Comparison of ENCODE assay signal across 17 cellular contexts in the genomic region with DNA sequence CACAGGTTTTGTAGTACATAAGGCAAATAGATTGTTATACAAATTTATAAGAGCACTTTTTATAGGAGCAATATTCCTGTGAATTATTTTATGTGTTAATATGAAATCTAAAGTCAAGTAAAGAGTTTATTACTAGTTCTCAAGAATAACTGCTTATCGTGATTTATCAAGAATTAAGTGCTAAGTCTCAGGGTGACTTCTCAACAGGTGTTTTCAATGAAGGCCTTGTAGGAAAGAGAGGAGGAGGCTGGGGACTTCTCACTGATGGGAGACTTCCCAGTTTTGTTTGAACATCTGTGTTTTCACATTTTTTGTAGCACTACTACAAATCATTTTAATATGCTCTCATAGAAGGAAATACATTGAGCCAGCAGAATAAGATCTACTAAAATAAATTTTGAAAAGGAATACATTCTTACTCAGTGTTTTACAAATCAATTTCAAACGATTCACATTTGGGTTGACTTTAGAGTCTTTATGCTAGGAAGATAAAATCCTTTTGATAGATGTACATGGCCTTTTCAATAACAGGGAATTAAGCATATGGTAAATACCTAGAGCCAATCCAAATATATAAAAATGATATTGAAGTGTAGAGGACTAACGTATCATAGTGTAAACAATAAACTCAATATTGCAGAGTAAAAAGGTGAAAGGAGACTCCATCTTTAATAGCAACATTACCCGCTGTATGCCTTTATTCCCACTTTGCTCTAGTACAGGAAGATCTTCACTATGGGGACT.
"Had no signal": no experiment of that assay in that cellular context is flagged by ENCODE, and none has a peak within 500 bp of the region (broad histone marks: within the 10 kb centered on the region; RNA-seq: fewer than 3 reads in every experiment).

No MANE protein-coding gene starts in this region.

- H3K36me3 Mint-ChIP-seq: naive B cell; stimulated activated memory B cell treated with anti-CD40 and anti-IgM and Interleukin-4, amounts not matched to agents 10 μg/mL and 1 μg/mL and 100 μg/mL, for 72 hours had no signal

- H3K27me3 Mint-ChIP-seq: central memory CD8-positive, alpha-beta T cell; stimulated activated memory B cell treated with anti-CD40 and anti-IgM and Interleukin-4, amounts not matched to agents 10 μg/mL and 1 μg/mL and 100 μg/mL, for 72 hours had no signal

- H3K4me3 ChIP-seq: ovary, right lobe of liver, thoracic aorta, transverse colon had no signal

- H3K27me3 ChIP-seq: ovary had no signal

- H3K4me1 Mint-ChIP-seq: central memory CD8-positive, alpha-beta T cell; endodermal cell; stimulated activated memory B cell treated with anti-CD40 and anti-IgM and Interleukin-4, amounts not matched to agents 10 μg/mL and 1 μg/mL and 100 μg/mL, for 72 hours had no signal

- H3K9me3 Mint-ChIP-seq: central memory CD8-positive, alpha-beta T cell; nephron; stimulated activated memory B cell treated with anti-CD40 and anti-IgM and Interleukin-4, amounts not matched to agents 10 μg/mL and 1 μg/mL and 100 μg/mL, for 72 hours had no signal

- H3K27ac Mint-ChIP-seq: endodermal cell; naive B cell; progenitor cell of endocrine pancreas; stimulated activated memory B cell treated with anti-CD40 and anti-IgM and Interleukin-4, amounts not matched to agents 10 μg/mL and 1 μg/mL and 100 μg/mL, for 72 hours; stimulated activated naive CD8-positive, alpha-beta T cell treated with anti-CD3 and anti-CD28 coated beads, Interleukin-15, Interleukin-2, amounts not matched to agents 100 ng/mL and 50 ng/mL, for 24 hours had no signal

- H3K4me3 Mint-ChIP-seq: central memory CD8-positive, alpha-beta T cell; endodermal cell; naive B cell; stimulated activated memory B cell treated with anti-CD40 and anti-IgM and Interleukin-4, amounts not matched to agents 10 μg/mL and 1 μg/mL and 100 μg/mL, for 72 hours; stimulated activated naive CD8-positive, alpha-beta T cell treated with anti-CD3 and anti-CD28 coated beads, Interleukin-15, Interleukin-2, amounts not matched to agents 100 ng/mL and 50 ng/mL, for 24 hours had no signal

- DNase-seq: cortex of kidney; endodermal cell; left lung; mesendoderm; naive B cell; ovary; right lobe of liver; stimulated activated CD4-positive, alpha-beta T cell treated with anti-CD3 and anti-CD28 coated beads, Interleukin-15, amount 100 ng/mL, for 24 hours; stimulated activated CD4-positive, alpha-beta T cell treated with anti-CD3 and anti-CD28 coated beads, Interleukin-1b, Interleukin-23, amount 100 ng/mL, for 48 hours; stimulated activated CD4-positive, alpha-beta T cell treated with anti-CD3 and anti-CD28 coated beads, Interleukin-4, amount 100 ng/mL, for 24 hours; transverse colon had no signal

- H3K4me1 ChIP-seq: left lung, right lobe of liver, transverse colon had no signal

- H3K9me3 ChIP-seq: left lung, right lobe of liver, thoracic aorta, transverse colon had no signal

- H3K36me3 ChIP-seq: left lung, ovary, right lobe of liver, thoracic aorta, transverse colon had no signal

- H3K27ac ChIP-seq: left lung, ovary, right lobe of liver, thoracic aorta, transverse colon had no signal
